ENCODE assay signal across 19 cellular contexts in genomic region chr13:27979001-27979643, GRCh38. TPM values are rescaled to one million over a fixed set of nuclear protein-coding genes. Genes with fewer than 3 reads are reported as not detected.
DNase-seq lines count a peak whose midpoint lies in the region; ATAC-seq and TF ChIP-seq lines count a peak whose summit lies in the region.
"Had no signal": no experiment of that assay in that cellular context is flagged by ENCODE, and none has a peak within 500 bp of the region (broad histone marks: within the 10 kb centered on the region; RNA-seq: fewer than 3 reads in every experiment).

No MANE protein-coding gene starts in this region.

- H3K36me3 Mint-ChIP-seq in Caco-2 (ENCODE audit: insufficient read depth, unreplicated experiment) (peaks cover 5% of the 10 kb centered on the region), glutamatergic neuron (ENCODE audit: unreplicated experiment) (no peaks in the 10 kb centered on the region), progenitor cell of endocrine pancreas (ENCODE audit: insufficient read depth) (no peaks in the 10 kb centered on the region)

- no peak for DNase-seq in Caco-2
- DNase-seq in glutamatergic neuron: no peak
- DNase-seq in progenitor cell of endocrine pancreas (ENCODE audit: low spot score, unreplicated experiment): no peak
- DNase-seq in LoVo (ENCODE audit: low spot score): no peak
- DNase-seq: foreskin fibroblast, MG63, NCI-H146, NCI-H748 treated with DMSO at 0.1 percent for 48 hours, PC-9, sigmoid colon had no signal

- H3K9ac ChIP-seq in HUES6 (ENCODE audit: low read length): peak overlapping the region; percentile 74

- H3K9me3 ChIP-seq in Caco-2: no peaks in the 10 kb centered on the region
- H3K9me3 ChIP-seq in HUES6 (ENCODE audit: control insufficient read depth, insufficient read depth, low read depth, low read length): no peaks in the 10 kb centered on the region
- H3K9me3 ChIP-seq: MG63, pancreas, sigmoid colon, SJSA1, suprapubic skin had no signal

- TF ChIP-seq CTCF in Caco-2 (IDR thresholded peaks at IDR 0.05; ENCODE audit: insufficient read depth in 1 of 2, low read depth in 1 of 2, low read length in 1 of 2, severe bottlenecking in 1 of 2, unreplicated experiment in 1 of 2) (no peak), glutamatergic neuron (IDR thresholded peaks at IDR 0.05; ENCODE audit: partially characterized antibody, unreplicated experiment) (no peak), progenitor cell of endocrine pancreas (IDR thresholded peaks at IDR 0.05; ENCODE audit: unreplicated experiment) (no peak)

- POLR2A ChIA-PET in Caco-2 (lab: Charles Lee): interaction anchor here (2.0 kb wide), 1 partner anchor 10 kb away, joined by 13 read pairs; the partner anchor contains the start of gene CDX2

- no peaks in the 10 kb centered on the region for H3K36me3 ChIP-seq in Caco-2 (ENCODE audit: control insufficient read depth, insufficient read depth, low read length)
- H3K36me3 ChIP-seq in HUES6 (ENCODE audit: control insufficient read depth, insufficient read depth, low read length): no peaks in the 10 kb centered on the region
- H3K36me3 ChIP-seq: MG63, pancreas, sigmoid colon, SJSA1, suprapubic skin had no signal

- H3K4me1 ChIP-seq in Caco-2 (peaks cover 42% of the 10 kb centered on the region), HUES6 (ENCODE audit: control insufficient read depth, insufficient read depth, low read length) (peaks cover 30% of the 10 kb centered on the region)
- H3K4me1 ChIP-seq: SJSA1 had no signal

- H3K27ac Mint-ChIP-seq in Caco-2 (ENCODE audit: unreplicated experiment) (peak overlapping the region; percentile 79), glutamatergic neuron (ENCODE audit: unreplicated experiment) (no peak overlapping the region), progenitor cell of endocrine pancreas (peak overlapping the region; percentile 12)

- no peak overlapping the region for H3K27ac ChIP-seq in HUES6 (ENCODE audit: low read depth, low read length)
- H3K27ac ChIP-seq: pancreas, PC-9, sigmoid colon, SJSA1, suprapubic skin had no signal

- H3K27me3 ChIP-seq in Caco-2 (replicated peaks; ENCODE audit: control insufficient read depth, insufficient read depth, low read length) (no peaks in the 10 kb centered on the region), HUES6 (ENCODE audit: control insufficient read depth, insufficient read depth, low read length) (peaks cover 100% of the 10 kb centered on the region)

- CTCF ChIA-PET in Caco-2 (lab: Charles Lee): interaction anchor here (1.0 to 2.2 kb wide), 6 partner anchors 15 to 153 kb away, joined by 3 to 10 read pairs (median 7); no protein-coding TSS in a partner anchor

- no peaks in the 10 kb centered on the region for H3K27me3 Mint-ChIP-seq in Caco-2 (ENCODE audit: insufficient read depth, unreplicated experiment)
- peaks cover 63% of the 10 kb centered on the region for H3K27me3 Mint-ChIP-seq in glutamatergic neuron (ENCODE audit: unreplicated experiment)
- peaks cover 95% of the 10 kb centered on the region for H3K27me3 Mint-ChIP-seq in progenitor cell of endocrine pancreas

- peak overlapping the region; percentile 82 for H3K4me3 Mint-ChIP-seq in Caco-2 (ENCODE audit: unreplicated experiment)
- H3K4me3 Mint-ChIP-seq in glutamatergic neuron (ENCODE audit: unreplicated experiment): peak overlapping the region; percentile 69
- H3K4me3 Mint-ChIP-seq in progenitor cell of endocrine pancreas (ENCODE audit: low read depth): peak overlapping the region; percentile 45

- H3K4me3 ChIP-seq in Caco-2 (ENCODE audit: low read depth, low read length): peak overlapping the region; percentile 85
- H3K4me3 ChIP-seq in HUES6 (ENCODE audit: low read depth, low read length): peak overlapping the region; percentile 59; the same call in 1 of the 2 replicates
- H3K4me3 ChIP-seq: MG63, PC-9, SJSA1 had no signal

- intact Hi-C loops in Caco-2 (cut with micrococcal nuclease; ENCODE audit: unreplicated experiment): loop anchor here (2.0 kb wide), 1 partner anchor 18 kb away; no protein-coding TSS in a partner anchor

- no peaks in the 10 kb centered on the region for H3K9me3 Mint-ChIP-seq in Caco-2 (ENCODE audit: unreplicated experiment)
- H3K9me3 Mint-ChIP-seq in glutamatergic neuron (ENCODE audit: unreplicated experiment): peaks cover 18% of the 10 kb centered on the region
- H3K9me3 Mint-ChIP-seq in progenitor cell of endocrine pancreas (ENCODE audit: low read depth): no peaks in the 10 kb centered on the region

- no peak for ATAC-seq in HG03520 (IDR thresholded peaks at IDR 0.05; ENCODE audit: unreplicated experiment)
- no peak for ATAC-seq in HG02981 (IDR thresholded peaks at IDR 0.05; ENCODE audit: unreplicated experiment)

- no TSS peak for BruUV-seq in Caco-2 (replicated peaks; lab: Mats Ljungman, UMichigan)

- H3K4me1 Mint-ChIP-seq in Caco-2 (ENCODE audit: low read depth, unreplicated experiment) (peaks cover 39% of the 10 kb centered on the region), glutamatergic neuron (ENCODE audit: low read depth, unreplicated experiment) (peaks cover 5% of the 10 kb centered on the region), progenitor cell of endocrine pancreas (ENCODE audit: low read depth) (peaks cover 18% of the 10 kb centered on the region)

RNA-seq across cellular contexts. Expression of gene URAD, which starts 9.4 kb away (rescaled TPM):
- total RNA-seq in Caco-2 (2022) (5.2 and 8.1 TPM in 2 replicates), glutamatergic neuron (ENCODE audit: unreplicated experiment) (not detected), progenitor cell of endocrine pancreas (not detected in 2 replicates)
- total RNA-seq: astrocyte; mucosa of gallbladder; pancreas; PC-9; sigmoid colon; SJSA1; suprapubic skin; T-helper 2 cell treated with Interferon-gamma antibody and Interleukin-4, amounts not matched to agents 100 ng/mL and 5 ng/mL, for 36 hours had no signal

RNA-seq across cellular contexts. Expression of gene CDX2, which starts 10.0 kb away (rescaled TPM):
- 104 and 109 TPM in 2 replicates for total RNA-seq in Caco-2 (2022)
- 1.1 TPM for total RNA-seq in glutamatergic neuron (ENCODE audit: unreplicated experiment)
- 24.8 and 31.0 TPM in 2 replicates for total RNA-seq in progenitor cell of endocrine pancreas
- total RNA-seq: astrocyte; PC-9; sigmoid colon; SJSA1; suprapubic skin; T-helper 2 cell treated with Interferon-gamma antibody and Interleukin-4, amounts not matched to agents 100 ng/mL and 5 ng/mL, for 36 hours had no signal

RNA-seq across cellular contexts. Expression of gene PDX1, which starts 59.3 kb away (rescaled TPM):
- total RNA-seq in Caco-2 (2022): 3.7 and 3.9 TPM in 2 replicates
- not detected for total RNA-seq in glutamatergic neuron (ENCODE audit: unreplicated experiment)
- 260 and 303 TPM in 2 replicates for total RNA-seq in progenitor cell of endocrine pancreas
- total RNA-seq: astrocyte; PC-9; sigmoid colon; SJSA1; suprapubic skin; T-helper 2 cell treated with Interferon-gamma antibody and Interleukin-4, amounts not matched to agents 100 ng/mL and 5 ng/mL, for 36 hours had no signal

Comparison
In these comparisons a context has a peak if more than half of its experiments do, and no peak if none do; other contexts are left out.
1. RNA of gene CDX2, which starts 10.0 kb away (total RNA-seq): 104 to 109 TPM in Caco-2 and 24.8 to 31.0 TPM in progenitor cell of endocrine pancreas; 1.1 TPM in glutamatergic neuron (single experiment); every median in the first group is over 10 times any median in the second.
2. RNA of gene PDX1, which starts 59.3 kb away (total RNA-seq): 260 to 303 TPM in progenitor cell of endocrine pancreas; 3.7 to 3.9 TPM in Caco-2 and not detected in glutamatergic neuron (single experiment); every median in the first group is over 10 times any median in the second.
3. Peak in every context shown above with its lines, with median percentiles within 50 percentile points of each other: H3K4me3 Mint-ChIP-seq.